In genomic region chr3:189307963-189308362, GRCh38 we compare ENCODE assay signal across 14 cellular contexts.
A peak's percentile ranks its signal among the peaks of the same experiment; 100 is the strongest.
DNase-seq lines count a peak whose midpoint lies in the region; ATAC-seq and TF ChIP-seq lines count a peak whose summit lies in the region.
"Had no signal": no experiment of that assay in that cellular context is flagged by ENCODE, and none has a peak within 500 bp of the region (broad histone marks: within the 10 kb centered on the region; RNA-seq: fewer than 3 reads in every experiment).

No MANE protein-coding gene starts in this region.

- no peaks in the 10 kb centered on the region for H3K36me3 ChIP-seq in breast epithelium
- H3K36me3 ChIP-seq in esophagus muscularis mucosa, result no peaks in the 10 kb centered on the region
- H3K36me3 ChIP-seq: gastrocnemius medialis had no signal

- H3K27me3 ChIP-seq in breast epithelium (no peaks in the 10 kb centered on the region), esophagus muscularis mucosa (no peaks in the 10 kb centered on the region)
- H3K27me3 ChIP-seq: gastrocnemius medialis had no signal

- no peaks in the 10 kb centered on the region for H3K9me3 ChIP-seq in breast epithelium
- no peaks in the 10 kb centered on the region for H3K9me3 ChIP-seq in esophagus muscularis mucosa
- H3K9me3 ChIP-seq: gastrocnemius medialis had no signal

- no peaks in the 10 kb centered on the region for H3K36me3 Mint-ChIP-seq in MCF 10A (ENCODE audit: insufficient read depth, unreplicated experiment)
- peaks cover 5% of the 10 kb centered on the region for H3K36me3 Mint-ChIP-seq in stimulated activated naive CD8-positive, alpha-beta T cell treated with anti-CD3 and anti-CD28 coated beads, Interleukin-15, Interleukin-2, amounts not matched to agents 100 ng/mL and 50 ng/mL, for 24 hours (ENCODE audit: low read depth)

- H3K4me1 Mint-ChIP-seq in MCF 10A (ENCODE audit: insufficient read depth, unreplicated experiment), result peaks cover 62% of the 10 kb centered on the region
- peaks cover 56% of the 10 kb centered on the region for H3K4me1 Mint-ChIP-seq in stimulated activated naive CD8-positive, alpha-beta T cell treated with anti-CD3 and anti-CD28 coated beads, Interleukin-15, Interleukin-2, amounts not matched to agents 100 ng/mL and 50 ng/mL, for 24 hours (ENCODE audit: low read depth)

- H3K4me3 ChIP-seq in breast epithelium (no peak overlapping the region), esophagus muscularis mucosa (no peak overlapping the region)
- H3K4me3 ChIP-seq: gastrocnemius medialis had no signal

- intact Hi-C loops in MCF 10A (cut with micrococcal nuclease), result no loop called here
- intact Hi-C loops in breast epithelium (cut with DNase I; ENCODE audit: low total_unique reads), result no loop called here
- intact Hi-C loops in esophagus muscularis mucosa (cut with DNase I), result no loop called here
- intact Hi-C loops in posterior cingulate gyrus (cut with DNase I), result no loop called here

- no peaks in the 10 kb centered on the region for H3K27me3 Mint-ChIP-seq in MCF 10A (ENCODE audit: insufficient read depth, unreplicated experiment)
- H3K27me3 Mint-ChIP-seq in stimulated activated naive CD8-positive, alpha-beta T cell treated with anti-CD3 and anti-CD28 coated beads, Interleukin-15, Interleukin-2, amounts not matched to agents 100 ng/mL and 50 ng/mL, for 24 hours, result no peaks in the 10 kb centered on the region

- peak overlapping the region; percentile 78 for H3K27ac Mint-ChIP-seq in MCF 10A (ENCODE audit: low read depth, unreplicated experiment)
- peak overlapping the region; percentile 74 for H3K27ac Mint-ChIP-seq in stimulated activated naive CD8-positive, alpha-beta T cell treated with anti-CD3 and anti-CD28 coated beads, Interleukin-15, Interleukin-2, amounts not matched to agents 100 ng/mL and 50 ng/mL, for 24 hours

- TF ChIP-seq EP300 in esophagus muscularis mucosa (IDR thresholded peaks at IDR 0.05), result no peak

- no peak overlapping the region for H3K27ac ChIP-seq in breast epithelium
- H3K27ac ChIP-seq in esophagus muscularis mucosa (replicated peaks in 1 of 4), result no peak overlapping the region
- H3K27ac ChIP-seq: gastrocnemius medialis had no signal

- no peak for DNase-seq in MCF 10A (ENCODE audit: unreplicated experiment)
- DNase-seq in breast epithelium (ENCODE audit: low spot score in 2 of 2), result no peak
- no peak for DNase-seq in esophagus muscularis mucosa (ENCODE audit: extremely low spot score)
- no peak for DNase-seq in NCI-H2227 (lab: John Stamatoyannopoulos, UW; ENCODE audit: unreplicated experiment)
- DNase-seq in posterior cingulate gyrus, result no peak
- DNase-seq: amygdala, DND-41, gastrocnemius medialis, islet precursor cell, NCI-H1694 had no signal

- no peaks in the 10 kb centered on the region for H3K9me3 Mint-ChIP-seq in MCF 10A (ENCODE audit: unreplicated experiment)
- no peaks in the 10 kb centered on the region for H3K9me3 Mint-ChIP-seq in stimulated activated naive CD8-positive, alpha-beta T cell treated with anti-CD3 and anti-CD28 coated beads, Interleukin-15, Interleukin-2, amounts not matched to agents 100 ng/mL and 50 ng/mL, for 24 hours

- H3K4me1 ChIP-seq in breast epithelium (no peaks in the 10 kb centered on the region), esophagus muscularis mucosa (peaks cover 0 to 19% (median 10%) of the 10 kb centered on the region in 4 donors)

- no TSS peak for BruUV-seq in MCF 10A (replicated peaks; lab: Mats Ljungman, UMichigan)

- CTCF ChIA-PET in MCF 10A (lab: Yijun Ruan, JAX), result interaction anchor here (0.5 to 7.3 kb wide), 12 partner anchors 8 to 707 kb away, joined by 3 to 94 read pairs (median 4); no protein-coding TSS in a partner anchor

- ATAC-seq in GM21786 (IDR thresholded peaks at IDR 0.05; ENCODE audit: unreplicated experiment) (peak; percentile 48), HG03571 (IDR thresholded peaks at IDR 0.05; ENCODE audit: unreplicated experiment) (peak; percentile 46)
- ATAC-seq: gastrocnemius medialis, HepG2 had no signal

- 84% methylated on average over 7 of the region's 7 CpGs for WGBS in esophagus muscularis mucosa

- TF ChIP-seq POLR2A in breast epithelium (IDR thresholded peaks at IDR 0.05) (no peak), esophagus muscularis mucosa (IDR thresholded peaks at IDR 0.05; ENCODE audit: low read depth) (no peak)

- POLR2A ChIA-PET in MCF 10A (lab: Yijun Ruan, JAX), result interaction anchor here (1.0 to 17.4 kb wide), 24 partner anchors 9 to 641 kb away, joined by 3 to 495 read pairs (median 8); no protein-coding TSS in a partner anchor

- H3K4me3 Mint-ChIP-seq in MCF 10A (ENCODE audit: unreplicated experiment), result no peak overlapping the region
- H3K4me3 Mint-ChIP-seq in stimulated activated naive CD8-positive, alpha-beta T cell treated with anti-CD3 and anti-CD28 coated beads, Interleukin-15, Interleukin-2, amounts not matched to agents 100 ng/mL and 50 ng/mL, for 24 hours, result peak overlapping the region; percentile 73

- no peak for TF ChIP-seq CTCF in MCF 10A (IDR thresholded peaks at IDR 0.05; ENCODE audit: unreplicated experiment)
- no peak for TF ChIP-seq CTCF in breast epithelium (IDR thresholded peaks at IDR 0.05)
- no peak for TF ChIP-seq CTCF in esophagus muscularis mucosa (IDR thresholded peaks at IDR 0.05)
